ENCODE assay signal across 17 cellular contexts in the genomic region with DNA sequence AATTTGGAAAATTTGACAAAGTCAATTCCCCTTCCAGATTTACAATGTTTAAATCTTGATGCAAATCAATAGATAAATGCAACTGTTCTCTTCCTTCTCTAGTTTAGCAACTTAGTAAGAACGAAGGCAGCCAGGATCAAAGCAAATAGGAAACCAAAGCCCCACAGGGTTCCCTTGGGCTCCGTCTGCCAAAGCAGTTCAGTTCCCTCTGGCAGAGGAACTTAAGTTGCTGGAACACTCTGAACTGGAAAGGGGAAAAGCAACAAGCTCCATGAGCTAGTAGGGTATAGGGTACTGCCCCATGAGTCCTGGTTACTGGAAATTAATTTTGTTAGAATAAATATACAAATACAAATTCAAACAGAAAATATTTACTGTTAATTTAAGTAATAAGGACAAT.
DNase-seq lines count a peak whose midpoint lies in the region.
"Had no signal": no experiment of that assay in that cellular context is flagged by ENCODE, and none has a peak within 500 bp of the region (broad histone marks: within the 10 kb centered on the region; RNA-seq: fewer than 3 reads in every experiment).

No MANE protein-coding gene starts in this region.

- H3K9me3 ChIP-seq in BLaER1 treated with 17β-estradiol and CSF1 and Interleukin-3, amounts not matched to agents 10 nM and 100 nM (replicated peaks in 1 of 11), result no peaks in the 10 kb centered on the region
- H3K9me3 ChIP-seq in subcutaneous abdominal adipose tissue (ENCODE audit: control insufficient read depth in 5 of 5, low read length in 5 of 5), result no peaks in the 10 kb centered on the region

- peaks cover 40 to 74% (median 53%) of the 10 kb centered on the region in 10 experiments for H3K4me1 ChIP-seq in BLaER1 treated with 17β-estradiol and CSF1 and Interleukin-3, amounts not matched to agents 10 nM and 100 nM
- H3K4me1 ChIP-seq in subcutaneous abdominal adipose tissue (ENCODE audit: control insufficient read depth in 5 of 5, insufficient read depth in 5 of 5, low read length in 5 of 5), result peaks cover 5 to 48% (median 45%) of the 10 kb centered on the region in 5 donors

- no peaks in the 10 kb centered on the region for H3K27me3 ChIP-seq in BLaER1 treated with 17β-estradiol and CSF1 and Interleukin-3, amounts not matched to agents 10 nM and 100 nM
- no peaks in the 10 kb centered on the region for H3K27me3 ChIP-seq in subcutaneous abdominal adipose tissue (ENCODE audit: control insufficient read depth in 5 of 5, insufficient read depth in 4 of 5, low read length in 5 of 5)

- H4K20me1 ChIP-seq in BLaER1 treated with 17β-estradiol and CSF1 and Interleukin-3, amounts not matched to agents 10 nM and 100 nM, result peaks cover 0 to 17% (median 0%) of the 10 kb centered on the region in 11 experiments; a peak in 2 of 22 replicates

- DNase-seq in caudate nucleus (lab: John Stamatoyannopoulos, UW) (peak in 4 of 61 donors; percentile 2 to 17 (median 5)), medulla oblongata (ENCODE audit: extremely low spot score) (peak; percentile 43), NOMO-1 (lab: John Stamatoyannopoulos, UW; ENCODE audit: unreplicated experiment in 2 of 2) (no peak), UCSD-AML1 (lab: John Stamatoyannopoulos, UW; ENCODE audit: unreplicated experiment) (no peak)
- no peak for DNase-seq in central memory CD4-positive, alpha-beta T cell
- DNase-seq: ACHN; AML-193; CD8-positive, alpha-beta T cell; DMS79; GOT3; MV-4-11; NCI-H1417; NCI-H187 treated with DMSO at 0.1 percent for 48 hours; PC-3 had no signal

- peaks cover 0 to 29% (median 3%) of the 10 kb centered on the region in 11 experiments; a peak in 8 of 22 replicates for H3K36me3 ChIP-seq in BLaER1 treated with 17β-estradiol and CSF1 and Interleukin-3, amounts not matched to agents 10 nM and 100 nM
- H3K36me3 ChIP-seq in subcutaneous abdominal adipose tissue (ENCODE audit: control insufficient read depth in 5 of 5, insufficient read depth in 5 of 5, low read length in 5 of 5), result peaks cover 0 to 2% (median 0%) of the 10 kb centered on the region in 5 donors

- H3K27ac ChIP-seq in BLaER1 treated with 17β-estradiol and CSF1 and Interleukin-3, amounts not matched to agents 10 nM and 100 nM, result peak overlapping the region in 1 of 11 experiments; percentile 4; a peak in 1 of 22 replicates
- H3K27ac ChIP-seq in caudate nucleus (ENCODE audit: low read depth, low read length) (peak overlapping the region; percentile 15), subcutaneous abdominal adipose tissue (ENCODE audit: low read depth, low read length) (peak overlapping the region; percentile 61)

- H3K4me2 ChIP-seq in BLaER1 treated with 17β-estradiol and CSF1 and Interleukin-3, amounts not matched to agents 10 nM and 100 nM, result peak overlapping the region; percentile 13 to 72 (median 43); a peak in 21 of 22 replicates

- no peak overlapping the region for H3K4me3 ChIP-seq in BLaER1 treated with 17β-estradiol and CSF1 and Interleukin-3, amounts not matched to agents 10 nM and 100 nM
- H3K4me3 ChIP-seq in subcutaneous abdominal adipose tissue (ENCODE audit: low read depth in 1 of 5, low read length in 5 of 5), result no peak overlapping the region
- H3K4me3 ChIP-seq: K562 had no signal

- H3K9ac ChIP-seq in BLaER1 treated with 17β-estradiol and CSF1 and Interleukin-3, amounts not matched to agents 10 nM and 100 nM, result no peak overlapping the region; a peak in 2 of 22 replicates
- H3K9ac ChIP-seq in subcutaneous abdominal adipose tissue (ENCODE audit: low read length in 5 of 5), result peak overlapping the region in 2 of 5 donors; percentile 3 to 12
